ENCODE assay signal across 26 cellular contexts in genomic region chr13:39185326-39185725, GRCh38.
DNase-seq lines count a peak whose midpoint lies in the region; ATAC-seq and TF ChIP-seq lines count a peak whose summit lies in the region.
"Had no signal": no experiment of that assay in that cellular context is flagged by ENCODE, and none has a peak within 500 bp of the region (broad histone marks: within the 10 kb centered on the region; RNA-seq: fewer than 3 reads in every experiment).

No MANE protein-coding gene starts in this region.

- no peaks in the 10 kb centered on the region for H3K4me1 ChIP-seq in esophagus (ENCODE audit: control insufficient read depth in 2 of 2, insufficient read depth in 2 of 2, low read length in 1 of 2)
- no peaks in the 10 kb centered on the region for H3K4me1 ChIP-seq in right lobe of liver
- H3K4me1 ChIP-seq: A549 had no signal

- TF ChIP-seq POLR2A in right lobe of liver (IDR thresholded peaks at IDR 0.05) = no peak

- no peaks in the 10 kb centered on the region for H3K9me3 Mint-ChIP-seq in activated T-helper 17 cell treated with anti-CD3 and anti-CD28 coated beads, Interleukin-2, amount 50 U/mL, for 72 hours
- H3K9me3 Mint-ChIP-seq: activated CD4-positive, alpha-beta T cell treated with anti-CD3 and anti-CD28 coated beads, Interleukin-2, amount 10 ng/mL, durations not matched to agents 7 days and 5 days; stimulated activated naive B cell treated with anti-CD40 and anti-IgM and Interleukin-4, amounts not matched to agents 10 μg/mL and 1 μg/mL and 100 μg/mL, for 72 hours had no signal

- H3K4me1 Mint-ChIP-seq in activated T-helper 17 cell treated with anti-CD3 and anti-CD28 coated beads, Interleukin-2, amount 50 U/mL, for 72 hours = no peaks in the 10 kb centered on the region
- H3K4me1 Mint-ChIP-seq: activated CD4-positive, alpha-beta T cell treated with anti-CD3 and anti-CD28 coated beads, Interleukin-2, amount 10 ng/mL, durations not matched to agents 7 days and 5 days; stimulated activated naive B cell treated with anti-CD40 and anti-IgM and Interleukin-4, amounts not matched to agents 10 μg/mL and 1 μg/mL and 100 μg/mL, for 72 hours had no signal

- DNase-seq in left ventricle myocardium superior = no peak
- peak; percentile 38 for DNase-seq in stromal cell of bone marrow (ENCODE audit: low read depth)
- no peak for DNase-seq in right lobe of liver
- no peak for DNase-seq in DMS 273 treated with DMSO at 0.1 percent for 48 hours (lab: John Stamatoyannopoulos, UW)
- no peak for DNase-seq in caudate nucleus (lab: John Stamatoyannopoulos, UW)
- DNase-seq: activated CD4-positive, alpha-beta T cell treated with anti-CD3 and anti-CD28 coated beads, Interleukin-2, amount 10 ng/mL, durations not matched to agents 7 days and 5 days; activated effector memory CD4-positive, alpha-beta T cell treated with Interleukin-2 at 50 U/mL for 16 hours; Calu3; central memory CD4-positive, alpha-beta T cell; GDM1; IMR-90; left lung; NCI-H1436 treated with DMSO at 0.1 percent for 48 hours; NCI-H748 treated with DMSO at 0.1 percent for 48 hours; posterior cingulate gyrus; SIG-M5; stimulated activated naive B cell treated with anti-CD40 and anti-IgM and Interleukin-4, amounts not matched to agents 10 μg/mL and 1 μg/mL and 100 μg/mL, for 72 hours; SW 1271; WERI-Rb-1 had no signal

- H3K27me3 ChIP-seq in esophagus (ENCODE audit: control insufficient read depth in 1 of 2, insufficient read depth in 2 of 2, low read length in 2 of 2) = no peaks in the 10 kb centered on the region
- no peaks in the 10 kb centered on the region for H3K27me3 ChIP-seq in right lobe of liver
- H3K27me3 ChIP-seq: ascending aorta, left lung had no signal

- peaks cover 7% of the 10 kb centered on the region for H3K27me3 Mint-ChIP-seq in activated T-helper 17 cell treated with anti-CD3 and anti-CD28 coated beads, Interleukin-2, amount 50 U/mL, for 72 hours

- H3K36me3 ChIP-seq in esophagus (ENCODE audit: control insufficient read depth in 2 of 2, insufficient read depth in 2 of 2, low read length in 1 of 2) (no peaks in the 10 kb centered on the region), right lobe of liver (no peaks in the 10 kb centered on the region)
- H3K36me3 ChIP-seq: ascending aorta, left lung, WERI-Rb-1 had no signal

- no peak for TF ChIP-seq CTCF in right lobe of liver (IDR thresholded peaks at IDR 0.05)

- H3K9me3 ChIP-seq in esophagus (ENCODE audit: control insufficient read depth in 2 of 2, insufficient read depth in 1 of 2, low read depth in 1 of 2, low read length in 1 of 2) (no peaks in the 10 kb centered on the region), right lobe of liver (no peaks in the 10 kb centered on the region)
- H3K9me3 ChIP-seq: A549, ascending aorta, left lung had no signal

- H3K36me3 Mint-ChIP-seq in activated T-helper 17 cell treated with anti-CD3 and anti-CD28 coated beads, Interleukin-2, amount 50 U/mL, for 72 hours (ENCODE audit: low read depth) = no peaks in the 10 kb centered on the region
- H3K36me3 Mint-ChIP-seq: activated naive CD8-positive, alpha-beta T cell; stimulated activated naive B cell treated with anti-CD40 and anti-IgM and Interleukin-4, amounts not matched to agents 10 μg/mL and 1 μg/mL and 100 μg/mL, for 72 hours had no signal

- H3K27ac ChIP-seq in esophagus (ENCODE audit: low read depth in 2 of 2, low read length in 1 of 2) (peak overlapping the region; percentile 31 to 47), right lobe of liver (no peak overlapping the region), caudate nucleus (ENCODE audit: low read depth, low read length) (no peak overlapping the region)
- H3K27ac ChIP-seq: A549, left lung, WERI-Rb-1 had no signal

- intact Hi-C loops in left ventricle myocardium superior (cut with micrococcal nuclease) (no loop called here), right lobe of liver (cut with DNase I) (no loop called here)

- ATAC-seq in activated T-helper 17 cell treated with anti-CD3 and anti-CD28 coated beads, Interleukin-2, amount 50 U/mL, for 72 hours (replicated peaks) = peak; percentile 53
- ATAC-seq in left ventricle myocardium superior (peak; percentile 79), right lobe of liver (no peak), GM18520 (IDR thresholded peaks at IDR 0.05; ENCODE audit: unreplicated experiment) (no peak)
- ATAC-seq: A549; left lung; stimulated activated naive B cell treated with anti-CD40 and anti-IgM and Interleukin-4, amounts not matched to agents 10 μg/mL and 1 μg/mL and 100 μg/mL, for 72 hours had no signal

- H3K27ac Mint-ChIP-seq in activated T-helper 17 cell treated with anti-CD3 and anti-CD28 coated beads, Interleukin-2, amount 50 U/mL, for 72 hours = no peak overlapping the region
- H3K27ac Mint-ChIP-seq: activated CD4-positive, alpha-beta T cell treated with anti-CD3 and anti-CD28 coated beads, Interleukin-2, amount 10 ng/mL, durations not matched to agents 7 days and 5 days; activated naive CD8-positive, alpha-beta T cell; stimulated activated naive B cell treated with anti-CD40 and anti-IgM and Interleukin-4, amounts not matched to agents 10 μg/mL and 1 μg/mL and 100 μg/mL, for 72 hours had no signal

- WGBS in esophagus, 2 donors = 41 to 69% methylated on average over 3 of the region's 3 CpGs
- 36% methylated on average over 3 of the region's 3 CpGs for WGBS in right lobe of liver (ENCODE audit: insufficient coverage, low coverage, low lambda C conversion rate, missing lambda C conversion rate)

- H3K4me3 ChIP-seq in esophagus (ENCODE audit: low read depth in 1 of 2, low read length in 2 of 2) (no peak overlapping the region), right lobe of liver (no peak overlapping the region)
- H3K4me3 ChIP-seq: A549, ascending aorta, left lung, skin epidermis had no signal

- no peak overlapping the region for H3K4me3 Mint-ChIP-seq in activated T-helper 17 cell treated with anti-CD3 and anti-CD28 coated beads, Interleukin-2, amount 50 U/mL, for 72 hours
- H3K4me3 Mint-ChIP-seq: activated CD4-positive, alpha-beta T cell treated with anti-CD3 and anti-CD28 coated beads, Interleukin-2, amount 10 ng/mL, durations not matched to agents 7 days and 5 days; activated naive CD8-positive, alpha-beta T cell; stimulated activated naive B cell treated with anti-CD40 and anti-IgM and Interleukin-4, amounts not matched to agents 10 μg/mL and 1 μg/mL and 100 μg/mL, for 72 hours had no signal

Comparison
In these comparisons a context has a peak if more than half of its experiments do, and no peak if none do; other contexts are left out.
1. ATAC-seq: peak in activated T-helper 17 cell treated with anti-CD3 and anti-CD28 coated beads, Interleukin-2, amount 50 U/mL, for 72 hours (single experiment) and left ventricle myocardium superior (single experiment); none in right lobe of liver (0 of 4) and GM18520 (single experiment).
2. H3K27ac ChIP-seq: peak in esophagus (2 of 2); none in right lobe of liver (0 of 3) and caudate nucleus (single experiment).